Comparison of ENCODE assay signal across 8 cellular contexts in genomic region chr17:28710948-28711722, GRCh38.
DNase-seq lines count a peak whose midpoint lies in the region; ATAC-seq and TF ChIP-seq lines count a peak whose summit lies in the region.

No MANE protein-coding gene starts in this region.

- peak; percentile 75 for DNase-seq in AG09319 (ENCODE audit: extremely low read depth, low read depth)
- peak; percentile 92 for DNase-seq in NCI-H510A treated with DMSO at 0.1 percent for 48 hours (lab: John Stamatoyannopoulos, UW)
- peak; percentile 94 for DNase-seq in activated CD4-positive, alpha-beta T cell treated with anti-CD3 and anti-CD28 coated beads for 48 hours
- peak; percentile 95 for DNase-seq in coronary artery (ENCODE audit: low spot score)
- peak; percentile 98 for DNase-seq in left kidney (ENCODE audit: low read depth, low spot score)
- peak; percentile 83 to 90 for DNase-seq in stimulated activated CD4-positive, alpha-beta T cell treated with anti-CD3 and anti-CD28 coated beads, Interleukin-1b, Interleukin-23, amount 100 ng/mL, for 4 hours (ENCODE audit: low read depth in 2 of 2)

- peak overlapping the region; percentile 72 for H3K4me3 ChIP-seq in coronary artery

- ATAC-seq in GM19023 (IDR thresholded peaks at IDR 0.05; ENCODE audit: unreplicated experiment) (peak; percentile 76), HG03342 (IDR thresholded peaks at IDR 0.05; ENCODE audit: unreplicated experiment) (peak; percentile 69)

- H3K27ac ChIP-seq in coronary artery, result peak overlapping the region; percentile 83 to 94

- TF ChIP-seq CTCF in AG09319 (IDR thresholded peaks at IDR 0.05; ENCODE audit: low read depth, low read length) (no peak), coronary artery (IDR thresholded peaks at IDR 0.05) (no peak)

Comparison
In these comparisons a context has a peak if more than half of its experiments do, and no peak if none do; other contexts are left out.
1. Peak in every context shown above with its lines: DNase-seq, ATAC-seq, H3K4me3 ChIP-seq and H3K27ac ChIP-seq.